In the genomic region with DNA sequence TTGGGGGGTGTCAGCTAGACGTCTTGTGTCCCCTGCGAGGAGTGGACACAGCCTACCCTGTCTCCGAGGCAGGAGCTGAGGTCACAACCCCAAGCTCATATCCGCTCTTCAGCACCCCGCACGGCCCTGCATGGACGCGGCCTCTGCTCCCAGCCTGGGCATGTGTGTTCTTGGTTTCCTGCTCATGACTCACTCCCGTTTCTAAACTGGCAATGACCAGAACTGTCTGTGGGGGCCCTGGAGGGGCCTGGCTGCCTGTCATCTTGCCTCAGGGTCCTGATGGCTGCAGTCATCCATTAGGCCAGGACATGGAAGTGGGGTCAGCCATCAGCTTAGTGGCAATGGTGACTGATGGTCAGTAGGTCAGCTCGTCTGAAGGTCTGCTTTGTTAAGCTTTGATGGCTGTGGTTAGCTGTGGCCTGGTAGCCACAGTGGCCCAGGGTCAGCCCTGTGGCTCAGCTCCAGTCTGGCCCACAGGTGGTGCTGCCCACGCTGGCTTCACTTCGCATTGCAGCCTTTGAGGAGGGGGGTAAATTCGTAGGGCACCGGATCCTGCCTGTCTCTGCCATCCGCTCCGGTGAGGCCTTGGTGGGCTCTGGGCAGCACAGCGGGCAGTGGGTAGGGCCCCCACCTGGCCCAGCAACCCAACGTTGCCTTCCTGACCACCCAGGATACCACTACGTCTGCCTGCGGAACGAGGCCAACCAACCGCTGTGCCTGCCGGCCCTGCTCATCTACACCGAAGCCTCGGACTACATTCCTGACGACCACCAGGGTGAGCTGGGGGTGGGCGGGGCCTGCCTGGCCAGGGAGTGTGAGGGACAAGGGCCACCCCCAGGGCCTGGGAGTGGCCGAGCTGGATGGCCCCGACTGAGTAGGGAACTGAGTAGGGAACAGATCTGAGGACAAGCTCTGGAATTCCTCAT, we compare ENCODE assay signal across 10 cellular contexts. TPM values are rescaled to one million over a fixed set of nuclear protein-coding genes. Genes with fewer than 3 reads are reported as not detected.
DNase-seq lines count a peak whose midpoint lies in the region; ATAC-seq and TF ChIP-seq lines count a peak whose summit lies in the region.
"Had no signal": no experiment of that assay in that cellular context is flagged by ENCODE, and none has a peak within 500 bp of the region (broad histone marks: within the 10 kb centered on the region; RNA-seq: fewer than 3 reads in every experiment).

No MANE protein-coding gene starts in this region.

- no peak overlapping the region for H3K4me3 Mint-ChIP-seq in nephron progenitor cell
- H3K4me3 Mint-ChIP-seq in naive thymus-derived CD4-positive, alpha-beta T cell, result no peak overlapping the region
- H3K4me3 Mint-ChIP-seq: activated naive CD4-positive, alpha-beta T cell treated with anti-CD3 and anti-CD28 coated beads for 36 hours had no signal

- peaks cover 35% of the 10 kb centered on the region for H3K4me1 Mint-ChIP-seq in nephron progenitor cell
- H3K4me1 Mint-ChIP-seq in naive thymus-derived CD4-positive, alpha-beta T cell, result peaks cover 0 to 13% (median 8%) of the 10 kb centered on the region in 7 donors

- POLR2A ChIA-PET in HEK293 (lab: Yijun Ruan, JAX), result interaction anchor here (0.5 to 1.6 kb wide), 3 partner anchors 20 to 60 kb away, joined by 3 to 6 read pairs (median 3); no protein-coding TSS in a partner anchor
- POLR2A ChIA-PET in naive thymus-derived CD4-positive, alpha-beta T cell (lab: Charles Lee), result interaction anchor here (0.6 to 1.0 kb wide), 2 partner anchors 16 to 30 kb away, joined by 3 to 4 read pairs; no protein-coding TSS in a partner anchor

- no peak for TF ChIP-seq CTCF in HEK293 (tag by site-specific recombination; IDR thresholded peaks at IDR 0.05)
- no peak for TF ChIP-seq CTCF in astrocyte of the spinal cord (IDR thresholded peaks at IDR 0.05; ENCODE audit: low read depth, low read length)
- no peak for TF ChIP-seq CTCF in nephron progenitor cell (IDR thresholded peaks at IDR 0.05)

- no peak overlapping the region for H3K27ac ChIP-seq in HEK293 (ENCODE audit: extremely low read depth, low read depth, low read length)
- H3K27ac ChIP-seq in naive thymus-derived CD4-positive, alpha-beta T cell (ENCODE audit: low read depth, low read length), result no peak overlapping the region

- H3K36me3 Mint-ChIP-seq in nephron progenitor cell (ENCODE audit: low read depth), result peaks cover 16% of the 10 kb centered on the region
- H3K36me3 Mint-ChIP-seq in naive thymus-derived CD4-positive, alpha-beta T cell, result peaks cover 0 to 7% (median 3%) of the 10 kb centered on the region in 5 donors

- H3K27me3 ChIP-seq in naive thymus-derived CD4-positive, alpha-beta T cell (ENCODE audit: control insufficient read depth in 2 of 2, insufficient read depth in 2 of 2, low read length in 2 of 2), result no peaks in the 10 kb centered on the region
- H3K27me3 ChIP-seq: dorsolateral prefrontal cortex, MG63 had no signal

- peak overlapping the region; percentile 59 for H3K27ac Mint-ChIP-seq in nephron progenitor cell
- no peak overlapping the region for H3K27ac Mint-ChIP-seq in naive thymus-derived CD4-positive, alpha-beta T cell
- H3K27ac Mint-ChIP-seq: activated naive CD4-positive, alpha-beta T cell treated with anti-CD3 and anti-CD28 coated beads for 36 hours had no signal

- no peak for ATAC-seq in naive thymus-derived CD4-positive, alpha-beta T cell
- no peak for ATAC-seq in GM19467 (IDR thresholded peaks at IDR 0.05; ENCODE audit: unreplicated experiment)

- H3K9me3 ChIP-seq in HEK293 (ENCODE audit: control insufficient read depth, insufficient read depth, low read depth, low read length), result no peaks in the 10 kb centered on the region
- no peaks in the 10 kb centered on the region for H3K9me3 ChIP-seq in naive thymus-derived CD4-positive, alpha-beta T cell (ENCODE audit: control insufficient read depth in 2 of 3, low read length in 3 of 3)
- H3K9me3 ChIP-seq: MG63 had no signal

- intact Hi-C loops in naive thymus-derived CD4-positive, alpha-beta T cell (cut with micrococcal nuclease), result no loop called here

- H3K4me3 ChIP-seq in HEK293 (ENCODE audit: low read depth, low read length) (no peak overlapping the region), astrocyte of the spinal cord (ENCODE audit: low read depth, low read length) (no peak overlapping the region)
- no peak overlapping the region for H3K4me3 ChIP-seq in naive thymus-derived CD4-positive, alpha-beta T cell (ENCODE audit: low read length)
- H3K4me3 ChIP-seq: dorsolateral prefrontal cortex, MG63 had no signal

- no peaks in the 10 kb centered on the region; the same call in 1 of the 2 replicates for H3K4me1 ChIP-seq in HEK293 (ENCODE audit: control insufficient read depth, insufficient read depth, low read length)
- peaks cover under 1 to 3% of the 10 kb centered on the region in 2 donors for H3K4me1 ChIP-seq in naive thymus-derived CD4-positive, alpha-beta T cell (ENCODE audit: control insufficient read depth in 2 of 2, insufficient read depth in 2 of 2, low read length in 2 of 2)

- H3K27me3 Mint-ChIP-seq in nephron progenitor cell (ENCODE audit: low read depth, poor library complexity), result peaks cover 2% of the 10 kb centered on the region
- no peaks in the 10 kb centered on the region for H3K27me3 Mint-ChIP-seq in naive thymus-derived CD4-positive, alpha-beta T cell

- peaks cover 0 to 79% of the 10 kb centered on the region in 2 experiments; a peak in 2 of 3 replicates for H3K36me3 ChIP-seq in HEK293 (ENCODE audit: control insufficient read depth in 2 of 2, insufficient read depth in 1 of 2, low read length in 2 of 2)
- peaks cover 0 to 11% (median 0%) of the 10 kb centered on the region in 3 experiments for H3K36me3 ChIP-seq in naive thymus-derived CD4-positive, alpha-beta T cell (ENCODE audit: control insufficient read depth in 2 of 3, insufficient read depth in 3 of 3, low read length in 3 of 3)

- CTCF ChIA-PET in HEK293 (lab: Yijun Ruan, JAX), result interaction anchor here (0.6 kb wide), 1 partner anchor 37 kb away, joined by 3 read pairs; a partner anchor contains a TSS
- CTCF ChIA-PET in naive thymus-derived CD4-positive, alpha-beta T cell (lab: Charles Lee), result interaction anchor here (1.3 to 1.4 kb wide), 2 partner anchors 13 to 59 kb away, joined by 3 to 4 read pairs; no protein-coding TSS in a partner anchor

- in situ Hi-C loops in astrocyte of the spinal cord (cut with HindIII; ENCODE audit: low sequenced_read_pairs), result no loop called here

- H3K9me3 Mint-ChIP-seq in nephron progenitor cell, result no peaks in the 10 kb centered on the region
- H3K9me3 Mint-ChIP-seq in naive thymus-derived CD4-positive, alpha-beta T cell, result no peaks in the 10 kb centered on the region
- H3K9me3 Mint-ChIP-seq: activated naive CD4-positive, alpha-beta T cell treated with anti-CD3 and anti-CD28 coated beads for 36 hours had no signal

- DNase-seq in astrocyte of the spinal cord (ENCODE audit: low read depth, low spot score) (peak; percentile 71), nephron progenitor cell (peak; percentile 60), NK-92 (lab: John Stamatoyannopoulos, UW; ENCODE audit: unreplicated experiment) (no peak)
- DNase-seq in naive thymus-derived CD4-positive, alpha-beta T cell, result no peak
- DNase-seq: activated naive CD4-positive, alpha-beta T cell treated with anti-CD3 and anti-CD28 coated beads for 36 hours; dorsolateral prefrontal cortex; MG63; midbrain had no signal

TF ChIP-seq in HEK293, 187 proteins besides CTCF, POLR2A, EP300 and RAD21:
- TF ChIP-seq ZNF600 (tag by site-specific recombination; IDR thresholded peaks at IDR 0.05) (peak; percentile 53; the same call in 1 of the 2 replicates), ZFP37 (tag by site-specific recombination; IDR thresholded peaks at IDR 0.05) (no peak)
- TF ChIP-seq, protein P1, sequence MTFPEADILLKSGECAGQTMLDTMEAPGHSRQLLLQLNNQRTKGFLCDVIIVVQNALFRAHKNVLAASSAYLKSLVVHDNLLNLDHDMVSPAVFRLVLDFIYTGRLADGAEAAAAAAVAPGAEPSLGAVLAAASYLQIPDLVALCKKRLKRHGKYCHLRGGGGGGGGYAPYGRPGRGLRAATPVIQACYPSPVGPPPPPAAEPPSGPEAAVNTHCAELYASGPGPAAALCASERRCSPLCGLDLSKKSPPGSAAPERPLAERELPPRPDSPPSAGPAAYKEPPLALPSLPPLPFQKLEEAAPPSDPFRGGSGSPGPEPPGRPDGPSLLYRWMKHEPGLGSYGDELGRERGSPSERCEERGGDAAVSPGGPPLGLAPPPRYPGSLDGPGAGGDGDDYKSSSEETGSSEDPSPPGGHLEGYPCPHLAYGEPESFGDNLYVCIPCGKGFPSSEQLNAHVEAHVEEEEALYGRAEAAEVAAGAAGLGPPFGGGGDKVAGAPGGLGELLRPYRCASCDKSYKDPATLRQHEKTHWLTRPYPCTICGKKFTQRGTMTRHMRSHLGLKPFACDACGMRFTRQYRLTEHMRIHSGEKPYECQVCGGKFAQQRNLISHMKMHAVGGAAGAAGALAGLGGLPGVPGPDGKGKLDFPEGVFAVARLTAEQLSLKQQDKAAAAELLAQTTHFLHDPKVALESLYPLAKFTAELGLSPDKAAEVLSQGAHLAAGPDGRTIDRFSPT (tag by site-specific recombination; IDR thresholded peaks at IDR 0.05), result peak; percentile 22; the same call in 1 of the 2 replicates

RNA-seq across cellular contexts. Expression of a gene that starts 12.0 kb away (rescaled TPM):
- 10 to 100 TPM in 2 of 5 experiments, 1 to 10 TPM in 3; 3.3 to 12.1 (median 8.1) TPM for total RNA-seq in naive thymus-derived CD4-positive, alpha-beta T cell
- polyA plus RNA-seq in naive thymus-derived CD4-positive, alpha-beta T cell, result under 1 TPM; 0.19 to 0.81 TPM

RNA-seq across cellular contexts. Expression of a gene that starts 16.5 kb away (rescaled TPM):
- 100 to 1,000 TPM in 1 of 5 experiments, 10 to 100 TPM in 4; 20.1 to 116 (median 26.0) TPM for total RNA-seq in naive thymus-derived CD4-positive, alpha-beta T cell
- polyA plus RNA-seq in naive thymus-derived CD4-positive, alpha-beta T cell, result 10 to 100 TPM; 23.9 to 29.5 TPM

RNA-seq across cellular contexts. Expression of a gene that starts 21.2 kb away (rescaled TPM):
- total RNA-seq in naive thymus-derived CD4-positive, alpha-beta T cell, result 10 to 100 TPM; 17.5 to 41.1 (median 22.7) TPM
- polyA plus RNA-seq in naive thymus-derived CD4-positive, alpha-beta T cell, result 10 to 100 TPM; 40.3 TPM

RNA-seq across cellular contexts. Expression of a gene that starts 22.4 kb away (rescaled TPM):
- 10 to 100 TPM; 25.2 to 45.9 (median 34.3) TPM for total RNA-seq in naive thymus-derived CD4-positive, alpha-beta T cell
- 1 to 10 TPM; 4.9 to 5.4 TPM for polyA plus RNA-seq in naive thymus-derived CD4-positive, alpha-beta T cell

RNA-seq across cellular contexts. Expression of a gene that starts 22.4 kb away (rescaled TPM):
- total RNA-seq in naive thymus-derived CD4-positive, alpha-beta T cell, result 10 to 100 TPM; 20.3 to 46.6 (median 33.5) TPM
- 10 to 100 TPM; 61.8 to 81.4 TPM for polyA plus RNA-seq in naive thymus-derived CD4-positive, alpha-beta T cell

Comparison
In these comparisons a context has a peak if more than half of its experiments do, and no peak if none do; other contexts are left out.
1. DNase-seq: peak in astrocyte of the spinal cord (single experiment) and nephron progenitor cell (single experiment); none in naive thymus-derived CD4-positive, alpha-beta T cell (0 of 9) and NK-92 (single experiment).